ENCODE assay signal across 9 cellular contexts in the genomic region with DNA sequence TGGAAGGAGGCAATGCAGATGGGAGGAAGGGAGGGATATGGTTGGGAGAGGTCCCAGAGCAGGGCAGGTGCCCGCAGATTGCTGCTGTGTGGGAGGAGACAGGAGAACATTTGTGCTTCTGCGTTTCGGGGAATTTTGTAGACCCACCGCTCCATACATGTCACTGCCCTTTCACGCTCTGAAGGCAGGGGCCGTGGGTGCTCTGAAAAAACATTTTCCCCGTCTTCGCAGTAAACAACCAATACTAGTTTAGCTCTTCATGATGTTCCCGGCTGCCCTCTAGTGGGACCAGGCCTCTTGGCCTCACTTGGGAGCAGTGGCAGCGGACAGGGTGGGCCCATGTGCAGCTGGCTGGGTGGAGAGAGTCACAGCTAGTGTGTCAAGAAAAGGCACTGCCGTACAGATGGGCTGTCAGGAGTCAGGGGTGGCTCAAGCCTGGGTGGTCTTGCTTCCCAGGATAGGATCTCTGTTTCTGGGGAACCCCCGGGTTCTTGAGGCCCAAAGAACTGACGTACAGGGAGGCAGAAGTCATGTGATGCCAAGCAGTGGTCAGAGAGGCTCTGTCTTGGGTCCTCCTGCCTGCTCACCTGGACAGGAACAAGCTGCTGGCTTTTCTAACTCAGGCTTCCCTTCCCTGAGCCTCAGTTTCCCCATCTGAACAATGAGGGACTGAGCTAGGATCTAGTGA. TPM values are rescaled to one million over a fixed set of nuclear protein-coding genes. Genes with fewer than 3 reads are reported as not detected.
A peak's percentile ranks its signal among the peaks of the same experiment; 100 is the strongest.
DNase-seq lines count a peak whose midpoint lies in the region; ATAC-seq and TF ChIP-seq lines count a peak whose summit lies in the region.
"Had no signal": no experiment of that assay in that cellular context is flagged by ENCODE, and none has a peak within 500 bp of the region (broad histone marks: within the 10 kb centered on the region; RNA-seq: fewer than 3 reads in every experiment).

No MANE protein-coding gene starts in this region.

- no peak overlapping the region for H3K4me3 ChIP-seq in adrenal gland

- 60 to 75% (median 69%) methylated on average over 11 to 13 of the region's 13 CpGs for WGBS in adrenal gland, 4 donors

- H3K27me3 Mint-ChIP-seq in progenitor cell of endocrine pancreas = peaks cover 13% of the 10 kb centered on the region

- TF ChIP-seq CTCF in adrenal gland (IDR thresholded peaks at IDR 0.05) = peak in 5 of 6 experiments; percentile 19 to 52 (median 43)
- TF ChIP-seq CTCF in progenitor cell of endocrine pancreas (IDR thresholded peaks at IDR 0.05; ENCODE audit: unreplicated experiment) = peak; percentile 66

- H3K36me3 Mint-ChIP-seq in progenitor cell of endocrine pancreas (ENCODE audit: insufficient read depth) = no peaks in the 10 kb centered on the region

- no peaks in the 10 kb centered on the region for H3K9me3 ChIP-seq in adrenal gland (replicated peaks in 1 of 3)
- H3K9me3 ChIP-seq: breast epithelium had no signal

- peak overlapping the region; percentile 11 for H3K4me3 Mint-ChIP-seq in progenitor cell of endocrine pancreas (ENCODE audit: low read depth)

- peaks cover 4% of the 10 kb centered on the region for H3K9me3 Mint-ChIP-seq in progenitor cell of endocrine pancreas (ENCODE audit: low read depth)

- peak; percentile 70 to 81 for ATAC-seq in left cardiac atrium
- no peak for ATAC-seq in HG03432 (IDR thresholded peaks at IDR 0.05; ENCODE audit: unreplicated experiment)

- DNase-seq in DMS 273 (lab: John Stamatoyannopoulos, UW; ENCODE audit: unreplicated experiment) (peak; percentile 54), DMS 273 treated with DMSO at 0.1 percent for 48 hours (lab: John Stamatoyannopoulos, UW) (no peak), NCI-H460 (ENCODE audit: extremely low read depth, low read depth) (peak; percentile 13), adrenal gland (peak in 5 of 7 donors; percentile 29 to 81 (median 40)), left cardiac atrium (peak; percentile 76), progenitor cell of endocrine pancreas (ENCODE audit: low spot score, unreplicated experiment) (peak; percentile 39), cortex of kidney (lab: John Stamatoyannopoulos, UW) (no peak)

- no peak overlapping the region for H3K27ac ChIP-seq in adrenal gland
- H3K27ac ChIP-seq: breast epithelium had no signal

- no peaks in the 10 kb centered on the region for H3K27me3 ChIP-seq in adrenal gland
- H3K27me3 ChIP-seq: breast epithelium had no signal

- no peaks in the 10 kb centered on the region for H3K4me1 Mint-ChIP-seq in progenitor cell of endocrine pancreas (ENCODE audit: low read depth)

- peaks cover 0 to 5% of the 10 kb centered on the region in 2 donors for H3K36me3 ChIP-seq in adrenal gland (replicated peaks in 1 of 2)
- H3K36me3 ChIP-seq: breast epithelium had no signal

- TF ChIP-seq POLR2A in adrenal gland (IDR thresholded peaks at IDR 0.05) = no peak

- intact Hi-C loops in adrenal gland (cut with DNase I) = loop anchor here in 1 of 2 donors (10.0 kb wide), 1 partner anchor 181 kb away; a partner anchor contains a TSS
- intact Hi-C loops in left cardiac atrium (cut with DNase I) = loop anchor here (5.0 to 10.0 kb wide), 3 partner anchors 81 to 181 kb away; a partner anchor contains a TSS

- H3K4me1 ChIP-seq in adrenal gland (replicated peaks in 1 of 2) = peaks cover 0 to 12% of the 10 kb centered on the region in 2 donors
- H3K4me1 ChIP-seq: breast epithelium had no signal

- no peak overlapping the region for H3K27ac Mint-ChIP-seq in progenitor cell of endocrine pancreas

RNA-seq across cellular contexts. Expression of a gene that starts 46.5 kb away (rescaled TPM):
- total RNA-seq in NCI-H460 (2014; rRNA removed; shearing (Covaris generic)) = 21.1 and 26.0 TPM in 2 replicates
- 24.8 and 28.4 TPM in 2 replicates for polyA plus RNA-seq in NCI-H460 (2014; cell fraction: nucleus; rRNA removed)
- total RNA-seq in adrenal gland (10 to 100 TPM; 11.8 to 43.6 (median 17.1) TPM), left cardiac atrium (10 to 100 TPM; 16.1 to 17.6 TPM), progenitor cell of endocrine pancreas (6.7 and 10.1 TPM in 2 replicates)
- polyA plus RNA-seq in adrenal gland = 10 to 100 TPM in 2 of 3 donors, 1 to 10 TPM in 1; 9.6 to 36.7 (median 29.4) TPM

RNA-seq across cellular contexts. Expression of a gene that starts 56.5 kb away (rescaled TPM):
- 9.8 and 11.1 TPM in 2 replicates for total RNA-seq in NCI-H460 (2014; rRNA removed; shearing (Covaris generic))
- polyA plus RNA-seq in NCI-H460 (2014; cell fraction: nucleus; rRNA removed) = 26.0 and 50.4 TPM in 2 replicates
- total RNA-seq in adrenal gland = 10 to 100 TPM; 10.4 to 44.8 (median 26.6) TPM
- polyA plus RNA-seq in adrenal gland = 10 to 100 TPM; 14.7 to 89.0 (median 58.6) TPM
- total RNA-seq in left cardiac atrium = 10 to 100 TPM; 14.2 to 31.5 TPM
- total RNA-seq in progenitor cell of endocrine pancreas = not detected in 2 replicates

Comparison
In these comparisons a context has a peak if more than half of its experiments do, and no peak if none do; other contexts are left out.
1. DNase-seq: peak in DMS 273 (single experiment), NCI-H460 (single experiment), adrenal gland (5 of 7), left cardiac atrium (single experiment) and progenitor cell of endocrine pancreas (single experiment); none in DMS 273 treated with DMSO at 0.1 percent for 48 hours (single experiment) and cortex of kidney (single experiment).